In the genomic region with DNA sequence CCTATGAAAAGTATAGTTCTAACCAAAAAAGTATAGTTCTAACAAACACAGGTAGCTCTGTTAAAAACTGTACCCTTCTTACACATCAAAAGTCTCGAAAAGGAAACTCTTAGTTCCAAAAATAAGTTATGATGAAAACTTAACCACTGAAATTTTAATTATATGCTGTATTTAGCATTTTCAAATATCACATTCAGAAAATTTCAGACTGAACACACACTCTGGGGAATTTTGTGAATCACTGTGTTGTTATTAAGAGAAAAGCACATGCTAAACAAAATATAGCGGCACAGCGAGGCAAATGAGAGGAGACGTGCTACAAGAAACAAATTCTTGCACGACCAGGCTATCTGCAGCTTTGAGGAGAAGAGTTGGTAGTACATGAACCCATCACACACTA, we compare ENCODE assay signal across 11 cellular contexts. TPM values are rescaled to one million over a fixed set of nuclear protein-coding genes. Genes with fewer than 3 reads are reported as not detected.
DNase-seq lines count a peak whose midpoint lies in the region; ATAC-seq and TF ChIP-seq lines count a peak whose summit lies in the region.
"Had no signal": no experiment of that assay in that cellular context is flagged by ENCODE, and none has a peak within 500 bp of the region (broad histone marks: within the 10 kb centered on the region; RNA-seq: fewer than 3 reads in every experiment).

No MANE protein-coding gene starts in this region.

- ATAC-seq in HG02885 (IDR thresholded peaks at IDR 0.05; ENCODE audit: poor library complexity, unreplicated experiment) (peak; percentile 42), HG03139 (IDR thresholded peaks at IDR 0.05; ENCODE audit: unreplicated experiment) (no peak)
- ATAC-seq in activated T-cell treated with anti-CD3 and anti-CD28 coated beads, Interleukin-2, amount 50 U/mL, for 4 hours, result peak; percentile 13 to 22
- ATAC-seq in stimulated activated naive CD8-positive, alpha-beta T cell treated with anti-CD3 and anti-CD28 coated beads, Interleukin-15, Interleukin-2, amounts not matched to agents 100 U/mL and 50 U/mL, for 24 hours, result peak; percentile 12

- H3K27me3 Mint-ChIP-seq in activated T-cell treated with anti-CD3 and anti-CD28 coated beads, Interleukin-2, amount 50 U/mL, for 24 hours, result no peaks in the 10 kb centered on the region
- no peaks in the 10 kb centered on the region for H3K27me3 Mint-ChIP-seq in activated T-cell treated with anti-CD3 and anti-CD28 coated beads, Interleukin-2, amount 50 U/mL, for 4 hours (ENCODE audit: low read depth)

- no peak overlapping the region for H3K4me3 ChIP-seq in BE2C (ENCODE audit: low read depth, low read length)
- H3K4me3 ChIP-seq: stomach had no signal

- H3K4me3 Mint-ChIP-seq in activated T-cell treated with anti-CD3 and anti-CD28 coated beads, Interleukin-2, amount 50 U/mL, for 24 hours, result peak overlapping the region; percentile 70
- peak overlapping the region; percentile 62 for H3K4me3 Mint-ChIP-seq in activated T-cell treated with anti-CD3 and anti-CD28 coated beads, Interleukin-2, amount 50 U/mL, for 4 hours

- no peaks in the 10 kb centered on the region for H3K9me3 ChIP-seq in BE2C
- H3K9me3 ChIP-seq: stomach had no signal

- H3K27ac Mint-ChIP-seq in activated T-cell treated with anti-CD3 and anti-CD28 coated beads, Interleukin-2, amount 50 U/mL, for 24 hours, result peak overlapping the region; percentile 93

- H3K27me3 ChIP-seq in BE2C, result peaks cover 3% of the 10 kb centered on the region; the same call in 1 of the 2 replicates
- H3K27me3 ChIP-seq: stomach had no signal

- no peak for TF ChIP-seq CTCF in BE2C (IDR thresholded peaks at IDR 0.05; ENCODE audit: low read depth, low read length)

- no peak for DNase-seq in activated T-cell treated with anti-CD3 and anti-CD28 coated beads, Interleukin-2, amount 50 U/mL, for 24 hours
- DNase-seq in activated T-cell treated with anti-CD3 and anti-CD28 coated beads for 4 hours (no peak), BE2C (no peak), UCSD-AML1 (lab: John Stamatoyannopoulos, UW; ENCODE audit: unreplicated experiment) (no peak)
- no peak for DNase-seq in activated T-cell treated with anti-CD3 and anti-CD28 coated beads, Interleukin-2, amount 50 U/mL, for 4 hours
- DNase-seq in stimulated activated naive CD8-positive, alpha-beta T cell treated with anti-CD3 and anti-CD28 coated beads, Interleukin-15, Interleukin-2, amounts not matched to agents 100 U/mL and 50 U/mL, for 24 hours, result peak; percentile 23
- DNase-seq: head of caudate nucleus, NCI-H2029 treated with DMSO at 0.1 percent for 48 hours, stomach had no signal

- H3K36me3 ChIP-seq in BE2C, result no peaks in the 10 kb centered on the region
- H3K36me3 ChIP-seq: stomach had no signal

- H3K9me3 Mint-ChIP-seq in activated T-cell treated with anti-CD3 and anti-CD28 coated beads, Interleukin-2, amount 50 U/mL, for 24 hours, result no peaks in the 10 kb centered on the region
- no peaks in the 10 kb centered on the region for H3K9me3 Mint-ChIP-seq in activated T-cell treated with anti-CD3 and anti-CD28 coated beads, Interleukin-2, amount 50 U/mL, for 4 hours

- no peaks in the 10 kb centered on the region for H3K4me1 ChIP-seq in BE2C

- H3K36me3 Mint-ChIP-seq in activated T-cell treated with anti-CD3 and anti-CD28 coated beads, Interleukin-2, amount 50 U/mL, for 24 hours (ENCODE audit: low read depth), result no peaks in the 10 kb centered on the region
- H3K36me3 Mint-ChIP-seq in activated T-cell treated with anti-CD3 and anti-CD28 coated beads, Interleukin-2, amount 50 U/mL, for 4 hours (ENCODE audit: insufficient read depth), result no peaks in the 10 kb centered on the region

- H3K4me1 Mint-ChIP-seq in activated T-cell treated with anti-CD3 and anti-CD28 coated beads, Interleukin-2, amount 50 U/mL, for 24 hours (ENCODE audit: low read depth), result peaks cover 71% of the 10 kb centered on the region
- H3K4me1 Mint-ChIP-seq in activated T-cell treated with anti-CD3 and anti-CD28 coated beads, Interleukin-2, amount 50 U/mL, for 4 hours (ENCODE audit: low read depth), result peaks cover 64% of the 10 kb centered on the region

RNA-seq across cellular contexts. Expression of gene VAV3, which starts 30.4 kb away (rescaled TPM):
- total RNA-seq in activated T-cell treated with anti-CD3 and anti-CD28 coated beads, Interleukin-2, amount 50 U/mL, for 4 hours, result 1 to 10 TPM; 5.4 to 8.8 (median 5.8) TPM
- polyA plus RNA-seq in BE2C (2012; ENCODE audit: insufficient read depth, insufficient read length, low read depth), result not detected
